11 cellular contexts compared by ENCODE assay signal in the genomic region with DNA sequence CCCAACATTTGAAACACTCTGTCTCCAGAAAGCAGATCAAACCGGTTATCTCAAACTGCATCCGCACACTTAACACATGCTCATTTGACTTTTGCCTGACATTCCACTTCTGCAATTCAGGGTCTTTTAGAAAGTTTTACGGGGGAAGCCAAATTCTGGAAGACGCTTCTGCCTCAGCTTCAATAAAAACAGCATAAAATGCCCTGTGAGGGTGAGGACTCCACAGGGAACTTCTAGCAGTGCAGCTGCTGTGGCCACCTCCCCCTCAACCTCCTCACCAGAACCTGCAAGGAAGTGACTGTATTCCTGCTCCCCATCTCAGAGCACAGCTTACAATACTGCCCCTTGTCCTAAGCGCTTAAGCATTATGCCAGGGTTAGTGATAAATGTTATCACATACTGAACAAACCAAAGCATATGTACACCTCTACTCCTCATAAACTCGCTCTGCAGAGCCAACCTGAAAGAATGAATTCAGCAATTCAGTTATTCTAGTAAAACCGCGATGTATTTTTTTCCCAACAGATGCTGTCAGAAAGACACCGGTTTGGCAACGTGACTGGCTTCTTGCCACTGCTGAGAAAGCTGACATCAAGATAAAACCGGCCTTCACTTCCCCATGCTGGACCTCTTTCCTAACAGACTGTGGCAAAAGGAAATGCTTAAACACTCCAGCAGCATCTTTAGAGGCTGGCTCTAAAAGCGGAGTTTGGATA. TPM values are rescaled to one million over a fixed set of nuclear protein-coding genes. Genes with fewer than 3 reads are reported as not detected.
DNase-seq lines count a peak whose midpoint lies in the region; ATAC-seq and TF ChIP-seq lines count a peak whose summit lies in the region.
"Had no signal": no experiment of that assay in that cellular context is flagged by ENCODE, and none has a peak within 500 bp of the region (broad histone marks: within the 10 kb centered on the region; RNA-seq: fewer than 3 reads in every experiment).

No MANE protein-coding gene starts in this region.

- H3K27ac Mint-ChIP-seq in endodermal cell = peak overlapping the region; percentile 61
- H3K27ac Mint-ChIP-seq in naive thymus-derived CD4-positive, alpha-beta T cell = no peak overlapping the region

- POLR2A ChIA-PET in naive thymus-derived CD4-positive, alpha-beta T cell (lab: Charles Lee) = no interaction called here
- POLR2A ChIA-PET in RWPE1 (lab: Yijun Ruan, JAX; ENCODE audit: low non-redundant PET) = interaction anchor here (0.6 kb wide), 1 partner anchor 41 kb away, joined by 3 read pairs; no protein-coding TSS in a partner anchor

- H3K4me3 ChIP-seq in BLaER1 (peak overlapping the region; percentile 36; the same call in 1 of the 2 replicates), endodermal cell (ENCODE audit: low read length) (no peak overlapping the region)
- no peak overlapping the region for H3K4me3 ChIP-seq in naive thymus-derived CD4-positive, alpha-beta T cell (ENCODE audit: low read length)
- H3K4me3 ChIP-seq: SJSA1 had no signal

- no peaks in the 10 kb centered on the region for H3K9me3 Mint-ChIP-seq in endodermal cell
- H3K9me3 Mint-ChIP-seq in naive thymus-derived CD4-positive, alpha-beta T cell = no peaks in the 10 kb centered on the region

- H3K27ac ChIP-seq in BLaER1 (peak overlapping the region; percentile 80), endodermal cell (ENCODE audit: low read depth, low read length) (no peak overlapping the region), RWPE1 (no peak overlapping the region)
- H3K27ac ChIP-seq in naive thymus-derived CD4-positive, alpha-beta T cell (ENCODE audit: low read depth, low read length) = no peak overlapping the region
- H3K27ac ChIP-seq: SJSA1 had no signal

- no peaks in the 10 kb centered on the region for H3K27me3 Mint-ChIP-seq in endodermal cell (ENCODE audit: insufficient read depth)
- no peaks in the 10 kb centered on the region for H3K27me3 Mint-ChIP-seq in naive thymus-derived CD4-positive, alpha-beta T cell

- peak overlapping the region; percentile 79 for H3K4me2 ChIP-seq in BLaER1

- H3K9me3 ChIP-seq in BLaER1 = no peaks in the 10 kb centered on the region
- H3K9me3 ChIP-seq in endodermal cell (ENCODE audit: control insufficient read depth, low read length) = no peaks in the 10 kb centered on the region
- H3K9me3 ChIP-seq in naive thymus-derived CD4-positive, alpha-beta T cell (ENCODE audit: control insufficient read depth in 2 of 3, low read length in 3 of 3) = no peaks in the 10 kb centered on the region
- H3K9me3 ChIP-seq: SJSA1 had no signal

- peaks cover 9% of the 10 kb centered on the region for H3K4me1 Mint-ChIP-seq in endodermal cell
- peaks cover 0 to 20% (median 0%) of the 10 kb centered on the region in 7 donors for H3K4me1 Mint-ChIP-seq in naive thymus-derived CD4-positive, alpha-beta T cell

- H3K4me1 ChIP-seq in BLaER1 = peaks cover 78% of the 10 kb centered on the region
- H3K4me1 ChIP-seq in endodermal cell (ENCODE audit: control insufficient read depth, insufficient read depth, low read length) = no peaks in the 10 kb centered on the region
- no peaks in the 10 kb centered on the region for H3K4me1 ChIP-seq in naive thymus-derived CD4-positive, alpha-beta T cell (ENCODE audit: control insufficient read depth in 2 of 2, insufficient read depth in 2 of 2, low read length in 2 of 2)
- H3K4me1 ChIP-seq: SJSA1 had no signal

- H3K36me3 ChIP-seq in BLaER1 (peaks cover 2% of the 10 kb centered on the region; the same call in 1 of the 2 replicates), endodermal cell (ENCODE audit: control insufficient read depth, insufficient read depth, low read length) (peaks cover 11% of the 10 kb centered on the region)
- peaks cover 0 to 13% (median 0%) of the 10 kb centered on the region in 3 experiments for H3K36me3 ChIP-seq in naive thymus-derived CD4-positive, alpha-beta T cell (ENCODE audit: control insufficient read depth in 2 of 3, insufficient read depth in 3 of 3, low read length in 3 of 3)
- H3K36me3 ChIP-seq: SJSA1 had no signal

- ATAC-seq in naive thymus-derived CD4-positive, alpha-beta T cell = peak; percentile 67
- ATAC-seq in GM18498 (IDR thresholded peaks at IDR 0.05; ENCODE audit: unreplicated experiment) = no peak

- WGBS in endodermal cell (ENCODE audit: insufficient coverage in 1 of 2, insufficient read length in 1 of 2), 2 experiments = 91 to 95% methylated on average over 11 to 12 of the region's 12 CpGs

- DNase-seq in NOMO-1 treated with DMSO at 0.1 percent for 48 hours (lab: John Stamatoyannopoulos, UW; ENCODE audit: unreplicated experiment) (peak; percentile 95), endodermal cell (no peak), RWPE1 (ENCODE audit: low spot score) (no peak)
- DNase-seq in naive thymus-derived CD4-positive, alpha-beta T cell = no peak
- DNase-seq in activated CD4-positive, alpha-beta T cell treated with anti-CD3 and anti-CD28 coated beads, Interleukin-2, amount 50 U/mL, for 1 hour = no peak
- no peak for DNase-seq in effector CD8-positive, alpha-beta T cell (lab: John Stamatoyannopoulos, UW)
- DNase-seq: amniotic stem cell, DMS53 had no signal

- H3K36me3 Mint-ChIP-seq in endodermal cell (ENCODE audit: low read depth) = peaks cover 18% of the 10 kb centered on the region
- H3K36me3 Mint-ChIP-seq in naive thymus-derived CD4-positive, alpha-beta T cell = peaks cover 4 to 39% (median 15%) of the 10 kb centered on the region in 5 donors

- H3K9ac ChIP-seq in BLaER1 (peak overlapping the region; percentile 68), endodermal cell (ENCODE audit: extremely low read depth, low read length, poor library complexity, severe bottlenecking) (no peak overlapping the region)

- TF ChIP-seq CTCF in endodermal cell (conservative IDR thresholded peaks at IDR 0.05) = no peak
- no peak for TF ChIP-seq CTCF in RWPE1 (conservative IDR thresholded peaks at IDR 0.05; ENCODE audit: low read depth)

- H4K20me1 ChIP-seq in BLaER1 = no peaks in the 10 kb centered on the region

- H3K27me3 ChIP-seq in BLaER1 (no peaks in the 10 kb centered on the region), endodermal cell (ENCODE audit: control insufficient read depth, insufficient read depth, low read length, poor library complexity, severe bottlenecking) (no peaks in the 10 kb centered on the region)
- H3K27me3 ChIP-seq in naive thymus-derived CD4-positive, alpha-beta T cell (ENCODE audit: control insufficient read depth in 2 of 2, insufficient read depth in 2 of 2, low read length in 2 of 2) = no peaks in the 10 kb centered on the region
- H3K27me3 ChIP-seq: SJSA1 had no signal

- no peak overlapping the region for H3K4me3 Mint-ChIP-seq in endodermal cell
- no peak overlapping the region for H3K4me3 Mint-ChIP-seq in naive thymus-derived CD4-positive, alpha-beta T cell

- CTCF ChIA-PET in naive thymus-derived CD4-positive, alpha-beta T cell (lab: Charles Lee) = interaction anchor here (0.6 to 1.6 kb wide), 2 partner anchors 10 to 25 kb away, joined by 3 to 6 read pairs; no protein-coding TSS in a partner anchor
- CTCF ChIA-PET in RWPE1 (lab: Yijun Ruan, JAX) = no interaction called here

- intact Hi-C loops in naive thymus-derived CD4-positive, alpha-beta T cell (cut with micrococcal nuclease) = no loop called here

RNA-seq across cellular contexts. Expression of a gene that starts 52.2 kb away (rescaled TPM):
- total RNA-seq in endodermal cell = 10 to 100 TPM; 15.9 to 16.4 TPM
- polyA plus RNA-seq in endodermal cell (2013, experiment 1 of 2) = 9.9 TPM
- polyA plus RNA-seq in endodermal cell (2013, experiment 2 of 2) = 9.7 TPM
- 10 to 100 TPM; 12.4 to 16.3 (median 13.8) TPM for total RNA-seq in naive thymus-derived CD4-positive, alpha-beta T cell
- polyA plus RNA-seq in naive thymus-derived CD4-positive, alpha-beta T cell = 1 to 10 TPM; 2.5 to 3.3 TPM

RNA-seq across cellular contexts. Expression of a gene that starts 55.1 kb away (rescaled TPM):
- 10 to 100 TPM; 46.1 to 46.5 TPM for total RNA-seq in endodermal cell
- polyA plus RNA-seq in endodermal cell (2013, experiment 1 of 2) = 38.8 TPM
- 35.3 TPM for polyA plus RNA-seq in endodermal cell (2013, experiment 2 of 2)
- 10 to 100 TPM; 40.4 to 81.3 (median 56.2) TPM for total RNA-seq in naive thymus-derived CD4-positive, alpha-beta T cell
- polyA plus RNA-seq in naive thymus-derived CD4-positive, alpha-beta T cell = 10 to 100 TPM; 24.4 to 42.3 TPM
